Comparison of ENCODE assay signal across 1 cellular context in the genomic region with DNA sequence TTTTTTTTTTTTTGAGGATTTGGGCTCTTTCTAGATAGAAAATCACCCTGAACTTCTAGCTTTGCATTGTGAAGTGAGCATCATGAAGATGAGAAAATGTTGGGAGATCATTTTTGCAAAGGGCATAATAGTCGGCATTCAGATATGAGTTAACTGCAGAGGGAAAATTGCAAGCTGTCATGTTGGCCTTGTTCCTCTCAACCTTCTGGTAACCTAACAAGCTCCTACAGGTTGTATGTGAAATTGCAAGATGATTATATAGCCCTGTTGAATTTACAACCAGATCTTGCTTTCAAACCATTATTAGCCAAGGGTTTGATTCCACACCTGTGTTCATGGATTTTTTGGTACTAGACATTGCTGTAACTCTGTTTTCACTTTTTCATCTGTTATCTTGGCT.
TF ChIP-seq lines count a peak whose summit lies in the region.

No MANE protein-coding gene starts in this region.

TF ChIP-seq in SK-N-SH, 30 proteins besides CTCF, POLR2A, EP300 and RAD21:
- TF ChIP-seq, protein P1, sequence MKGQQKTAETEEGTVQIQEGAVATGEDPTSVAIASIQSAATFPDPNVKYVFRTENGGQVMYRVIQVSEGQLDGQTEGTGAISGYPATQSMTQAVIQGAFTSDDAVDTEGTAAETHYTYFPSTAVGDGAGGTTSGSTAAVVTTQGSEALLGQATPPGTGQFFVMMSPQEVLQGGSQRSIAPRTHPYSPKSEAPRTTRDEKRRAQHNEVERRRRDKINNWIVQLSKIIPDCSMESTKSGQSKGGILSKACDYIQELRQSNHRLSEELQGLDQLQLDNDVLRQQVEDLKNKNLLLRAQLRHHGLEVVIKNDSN (IDR thresholded peaks at IDR 0.05; ENCODE audit: borderline replicate concordance, low read depth), result no peak
- TF ChIP-seq MXI1 (IDR thresholded peaks at IDR 0.05; ENCODE audit: low read depth, low read length) (no peak), EZH2phosphoT487 (IDR thresholded peaks at IDR 0.05; ENCODE audit: borderline replicate concordance, low read depth) (no peak), POLR2AphosphoS5 (IDR thresholded peaks at IDR 0.05; ENCODE audit: low read depth, low read length) (no peak), NRF1 (IDR thresholded peaks at IDR 0.05; ENCODE audit: low read depth, low read length) (no peak), ELF1 (IDR thresholded peaks at IDR 0.05) (no peak), RXRA (IDR thresholded peaks at IDR 0.05; ENCODE audit: borderline replicate concordance, low read depth) (no peak)
- TF ChIP-seq, protein P2, sequence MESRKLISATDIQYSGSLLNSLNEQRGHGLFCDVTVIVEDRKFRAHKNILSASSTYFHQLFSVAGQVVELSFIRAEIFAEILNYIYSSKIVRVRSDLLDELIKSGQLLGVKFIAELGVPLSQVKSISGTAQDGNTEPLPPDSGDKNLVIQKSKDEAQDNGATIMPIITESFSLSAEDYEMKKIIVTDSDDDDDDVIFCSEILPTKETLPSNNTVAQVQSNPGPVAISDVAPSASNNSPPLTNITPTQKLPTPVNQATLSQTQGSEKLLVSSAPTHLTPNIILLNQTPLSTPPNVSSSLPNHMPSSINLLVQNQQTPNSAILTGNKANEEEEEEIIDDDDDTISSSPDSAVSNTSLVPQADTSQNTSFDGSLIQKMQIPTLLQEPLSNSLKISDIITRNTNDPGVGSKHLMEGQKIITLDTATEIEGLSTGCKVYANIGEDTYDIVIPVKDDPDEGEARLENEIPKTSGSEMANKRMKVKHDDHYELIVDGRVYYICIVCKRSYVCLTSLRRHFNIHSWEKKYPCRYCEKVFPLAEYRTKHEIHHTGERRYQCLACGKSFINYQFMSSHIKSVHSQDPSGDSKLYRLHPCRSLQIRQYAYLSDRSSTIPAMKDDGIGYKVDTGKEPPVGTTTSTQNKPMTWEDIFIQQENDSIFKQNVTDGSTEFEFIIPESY (IDR thresholded peaks at IDR 0.05; ENCODE audit: borderline replicate concordance, low read depth), result no peak
- TF ChIP-seq, protein P3, sequence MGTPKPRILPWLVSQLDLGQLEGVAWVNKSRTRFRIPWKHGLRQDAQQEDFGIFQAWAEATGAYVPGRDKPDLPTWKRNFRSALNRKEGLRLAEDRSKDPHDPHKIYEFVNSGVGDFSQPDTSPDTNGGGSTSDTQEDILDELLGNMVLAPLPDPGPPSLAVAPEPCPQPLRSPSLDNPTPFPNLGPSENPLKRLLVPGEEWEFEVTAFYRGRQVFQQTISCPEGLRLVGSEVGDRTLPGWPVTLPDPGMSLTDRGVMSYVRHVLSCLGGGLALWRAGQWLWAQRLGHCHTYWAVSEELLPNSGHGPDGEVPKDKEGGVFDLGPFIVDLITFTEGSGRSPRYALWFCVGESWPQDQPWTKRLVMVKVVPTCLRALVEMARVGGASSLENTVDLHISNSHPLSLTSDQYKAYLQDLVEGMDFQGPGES (IDR thresholded peaks at IDR 0.05; ENCODE audit: low read depth, low read length), result no peak
- TF ChIP-seq, protein P4, sequence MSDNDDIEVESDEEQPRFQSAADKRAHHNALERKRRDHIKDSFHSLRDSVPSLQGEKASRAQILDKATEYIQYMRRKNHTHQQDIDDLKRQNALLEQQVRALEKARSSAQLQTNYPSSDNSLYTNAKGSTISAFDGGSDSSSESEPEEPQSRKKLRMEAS (IDR thresholded peaks at IDR 0.05; ENCODE audit: low read depth), result no peak
